39 cellular contexts compared by ENCODE assay signal in genomic region chr18:21508302-21508701, GRCh38.
"Had no signal": no experiment of that assay in that cellular context is flagged by ENCODE, and none has a peak within 500 bp of the region (broad histone marks: within the 10 kb centered on the region; RNA-seq: fewer than 3 reads in every experiment).

No MANE protein-coding gene starts in this region.

- H3K4me3 Mint-ChIP-seq: activated CD4-positive, alpha-beta memory T cell treated with anti-CD3 and anti-CD28 coated beads for 36 hours; activated CD4-positive, alpha-beta T cell treated with anti-CD3 and anti-CD28 coated beads for 36 hours; activated CD4-positive, alpha-beta T cell treated with anti-CD3 and anti-CD28 coated beads, Interleukin-2, amount 10 ng/mL, durations not matched to agents 7 days and 5 days; activated CD8-positive, alpha-beta T cell treated with anti-CD3 and anti-CD28 coated beads for 36 hours; activated naive CD4-positive, alpha-beta T cell treated with anti-CD3 and anti-CD28 coated beads for 36 hours; activated naive CD8-positive, alpha-beta T cell treated with anti-CD3 and anti-CD28 coated beads for 36 hours; activated T-cell treated with anti-CD3 and anti-CD28 coated beads, Interleukin-2, amount 50 U/mL, for 4 hours; activated T-cell treated with anti-CD3 and anti-CD28 coated beads, Interleukin-2, amount 50 U/mL, for 72 hours; activated T-helper 1 cell treated with anti-CD3 and anti-CD28 coated beads, Interleukin-12 subunit alpha, Interleukin-12 subunit beta, Interleukin-2, Interleukin-4 antibody, amounts not matched to agents 30 ng/mL and 10 ng/mL and 1 ng/mL, durations not matched to agents 14 hours and 24 hours and 36 hours; activated T-helper 17 cell treated with anti-CD3 and anti-CD28 coated beads, Interleukin-2, amount 50 U/mL, for 72 hours; central memory CD8-positive, alpha-beta T cell; T-helper 1 cell treated with Interleukin-12 subunit alpha and Interleukin-12 subunit beta and Interleukin-4 antibody, amounts not matched to agents 30 μg/mL and 1 μg/mL, for 36 hours; T-helper 2 cell treated with Interferon-gamma antibody and Interleukin-4, amounts not matched to agents 5 μg/mL and 100 μg/mL, for 36 hours had no signal

- FAIRE-seq: astrocyte, TTC549 had no signal

- H3K4me3 ChIP-seq: adrenal gland, body of pancreas, breast epithelium had no signal

- H3K9me3 Mint-ChIP-seq: activated T-helper 1 cell treated with anti-CD3 and anti-CD28 coated beads, Interleukin-12 subunit alpha, Interleukin-12 subunit beta, Interleukin-2, Interleukin-4 antibody, amounts not matched to agents 30 ng/mL and 10 ng/mL and 1 ng/mL, durations not matched to agents 14 hours and 24 hours and 36 hours; central memory CD8-positive, alpha-beta T cell; T-helper 1 cell treated with Interleukin-12 subunit alpha and Interleukin-12 subunit beta and Interleukin-4 antibody, amounts not matched to agents 30 μg/mL and 1 μg/mL, for 36 hours; T-helper 2 cell treated with Interferon-gamma antibody and Interleukin-4, amounts not matched to agents 5 μg/mL and 100 μg/mL, for 36 hours had no signal

- H3K4me1 ChIP-seq: adrenal gland, body of pancreas, breast epithelium had no signal

- H3K27ac ChIP-seq: adrenal gland, body of pancreas, brain microvascular endothelial cell, breast epithelium, VCaP had no signal

- H3K36me3 ChIP-seq: adrenal gland, brain microvascular endothelial cell, breast epithelium had no signal

- DNase-seq: activated CD4-positive, alpha-beta memory T cell treated with anti-CD3 and anti-CD28 coated beads for 36 hours; activated CD4-positive, alpha-beta T cell treated with anti-CD3 and anti-CD28 coated beads for 1 hour; activated CD4-positive, alpha-beta T cell treated with anti-CD3 and anti-CD28 coated beads for 36 hours; activated CD4-positive, alpha-beta T cell treated with anti-CD3 and anti-CD28 coated beads for 48 hours; activated CD4-positive, alpha-beta T cell treated with anti-CD3 and anti-CD28 coated beads, Interleukin-2, amount 10 ng/mL, durations not matched to agents 7 days and 5 days; activated CD4-positive, alpha-beta T cell treated with anti-CD3 and anti-CD28 coated beads, Interleukin-2, amount 50 U/mL, for 4 hours; activated CD4-positive, CD25-positive, alpha-beta regulatory T cell; activated CD8-positive, alpha-beta memory T cell treated with anti-CD3 and anti-CD28 coated beads, Interleukin-2, amount 50 U/mL, for 4 hours; activated CD8-positive, alpha-beta T cell treated with anti-CD3 and anti-CD28 coated beads for 36 hours; activated effector memory CD4-positive, alpha-beta T cell treated with anti-CD3 and anti-CD28 coated beads, Interleukin-2, amount 50 U/mL, for 16 hours; activated gamma-delta T cell treated with Interleukin-2 at 50 U/mL for 16 hours; activated naive CD4-positive, alpha-beta T cell; activated naive CD4-positive, alpha-beta T cell treated with anti-CD3 and anti-CD28 coated beads for 36 hours; activated naive CD4-positive, alpha-beta T cell treated with anti-CD3 and anti-CD28 coated beads, Interleukin-2, amount 50 U/mL, for 16 hours; activated naive CD8-positive, alpha-beta T cell treated with anti-CD3 and anti-CD28 coated beads for 36 hours; activated T-cell treated with anti-CD3 and anti-CD28 coated beads for 4 hours; activated T-cell treated with anti-CD3 and anti-CD28 coated beads, Interleukin-2, amount 50 U/mL, for 1 hour; activated T-cell treated with anti-CD3 and anti-CD28 coated beads, Interleukin-2, amount 50 U/mL, for 4 hours; activated T-cell treated with anti-CD3 and anti-CD28 coated beads, Interleukin-2, amount 50 U/mL, for 72 hours; adrenal gland; amniotic stem cell; aorta; body of pancreas; brain microvascular endothelial cell; caudate nucleus; cerebellar nuclear complex; T-helper 2 cell; T-helper 9 cell had no signal

- H3K4me1 Mint-ChIP-seq: activated CD4-positive, alpha-beta T cell treated with anti-CD3 and anti-CD28 coated beads for 36 hours; activated CD4-positive, alpha-beta T cell treated with anti-CD3 and anti-CD28 coated beads, Interleukin-2, amount 10 ng/mL, durations not matched to agents 7 days and 5 days; activated naive CD8-positive, alpha-beta T cell treated with anti-CD3 and anti-CD28 coated beads for 36 hours; activated T-helper 17 cell treated with anti-CD3 and anti-CD28 coated beads, Interleukin-2, amount 50 U/mL, for 72 hours; central memory CD8-positive, alpha-beta T cell had no signal

- H3K27ac Mint-ChIP-seq: activated CD4-positive, alpha-beta memory T cell treated with anti-CD3 and anti-CD28 coated beads for 36 hours; activated CD4-positive, alpha-beta T cell treated with anti-CD3 and anti-CD28 coated beads for 36 hours; activated CD4-positive, alpha-beta T cell treated with anti-CD3 and anti-CD28 coated beads, Interleukin-2, amount 10 ng/mL, durations not matched to agents 7 days and 5 days; activated CD8-positive, alpha-beta T cell treated with anti-CD3 and anti-CD28 coated beads for 36 hours; activated naive CD4-positive, alpha-beta T cell treated with anti-CD3 and anti-CD28 coated beads for 36 hours; activated naive CD4-positive, alpha-beta T cell treated with anti-CD3 and anti-CD28 coated beads, Interleukin-2, amount 50 U/mL, for 72 hours; activated naive CD8-positive, alpha-beta T cell treated with anti-CD3 and anti-CD28 coated beads for 36 hours; activated T-cell treated with anti-CD3 and anti-CD28 coated beads, Interleukin-2, amount 50 U/mL, for 72 hours; activated T-helper 1 cell treated with anti-CD3 and anti-CD28 coated beads, Interleukin-12 subunit alpha, Interleukin-12 subunit beta, Interleukin-2, Interleukin-4 antibody, amounts not matched to agents 30 ng/mL and 10 ng/mL and 1 ng/mL, durations not matched to agents 14 hours and 24 hours and 36 hours; activated T-helper 17 cell treated with anti-CD3 and anti-CD28 coated beads, Interleukin-2, amount 50 U/mL, for 72 hours; T-helper 1 cell treated with Interleukin-12 subunit alpha and Interleukin-12 subunit beta and Interleukin-4 antibody, amounts not matched to agents 30 μg/mL and 1 μg/mL, for 36 hours; T-helper 2 cell treated with Interferon-gamma antibody and Interleukin-4, amounts not matched to agents 5 μg/mL and 100 μg/mL, for 36 hours had no signal

- ATAC-seq: activated CD4-positive, alpha-beta T cell treated with anti-CD3 and anti-CD28 coated beads for 36 hours; activated CD4-positive, CD25-positive, alpha-beta regulatory T cell treated with anti-CD3 and anti-CD28 coated beads, Interleukin-2, amount 50 U/mL, for 24 hours; activated CD8-positive, alpha-beta T cell treated with anti-CD3 and anti-CD28 coated beads for 36 hours; activated naive CD4-positive, alpha-beta T cell treated with anti-CD3 and anti-CD28 coated beads, Interleukin-2, amount 50 U/mL, for 72 hours; activated T-cell treated with anti-CD3 and anti-CD28 coated beads, Interleukin-2, amount 50 U/mL, for 4 hours; activated T-cell treated with anti-CD3 and anti-CD28 coated beads, Interleukin-2, amount 50 U/mL, for 72 hours; activated T-helper 17 cell treated with anti-CD3 and anti-CD28 coated beads, Interleukin-2, amount 50 U/mL, for 72 hours; body of pancreas had no signal

- H3K27me3 ChIP-seq: adrenal gland, body of pancreas, brain microvascular endothelial cell, breast epithelium had no signal

- H3K27me3 Mint-ChIP-seq: activated CD4-positive, alpha-beta memory T cell treated with anti-CD3 and anti-CD28 coated beads for 36 hours; activated CD4-positive, alpha-beta T cell treated with anti-CD3 and anti-CD28 coated beads for 36 hours; activated CD4-positive, alpha-beta T cell treated with anti-CD3 and anti-CD28 coated beads, Interleukin-2, amount 10 ng/mL, durations not matched to agents 7 days and 5 days; activated CD8-positive, alpha-beta T cell treated with anti-CD3 and anti-CD28 coated beads for 36 hours; activated naive CD8-positive, alpha-beta T cell treated with anti-CD3 and anti-CD28 coated beads for 36 hours; activated T-helper 17 cell treated with anti-CD3 and anti-CD28 coated beads, Interleukin-2, amount 50 U/mL, for 72 hours; central memory CD8-positive, alpha-beta T cell had no signal

- H3K9me3 ChIP-seq: adrenal gland, body of pancreas, breast epithelium had no signal
